12 cellular contexts compared by ENCODE assay signal in genomic region chr10:124683816-124684215, GRCh38.
DNase-seq lines count a peak whose midpoint lies in the region; ATAC-seq and TF ChIP-seq lines count a peak whose summit lies in the region.
"Had no signal": no experiment of that assay in that cellular context is flagged by ENCODE, and none has a peak within 500 bp of the region (broad histone marks: within the 10 kb centered on the region; RNA-seq: fewer than 3 reads in every experiment).

No MANE protein-coding gene starts in this region.

- H3K27ac ChIP-seq in OCI-LY3 (ENCODE audit: low read length) = no peak overlapping the region

- H3K79me2 ChIP-seq in OCI-LY3 (ENCODE audit: low read length) = peaks cover 15% of the 10 kb centered on the region

- peaks cover 72% of the 10 kb centered on the region for H4K20me1 ChIP-seq in OCI-LY3 (ENCODE audit: insufficient read depth, low read length)

- H3K9me3 Mint-ChIP-seq in stimulated activated memory B cell treated with anti-CD40 and anti-IgM and Interleukin-4, amounts not matched to agents 10 μg/mL and 1 μg/mL and 100 μg/mL, for 72 hours = no peaks in the 10 kb centered on the region

- H3K4me1 ChIP-seq in OCI-LY3 (ENCODE audit: low read length) = peaks cover 29% of the 10 kb centered on the region

- H3K27ac Mint-ChIP-seq in stimulated activated memory B cell treated with anti-CD40 and anti-IgM and Interleukin-4, amounts not matched to agents 10 μg/mL and 1 μg/mL and 100 μg/mL, for 72 hours = peak overlapping the region; percentile 87

- no peak for ATAC-seq in left ventricle myocardium superior
- ATAC-seq in stimulated activated memory B cell treated with anti-CD40 and anti-IgM and Interleukin-4, amounts not matched to agents 10 μg/mL and 1 μg/mL and 100 μg/mL, for 72 hours = no peak

- H3K36me3 ChIP-seq in OCI-LY3 (replicated peaks; ENCODE audit: low read depth, low read length) = peaks cover 40% of the 10 kb centered on the region

- intact Hi-C loops in left ventricle myocardium superior (cut with micrococcal nuclease) = no loop called here

- H3K4me3 Mint-ChIP-seq in stimulated activated memory B cell treated with anti-CD40 and anti-IgM and Interleukin-4, amounts not matched to agents 10 μg/mL and 1 μg/mL and 100 μg/mL, for 72 hours = no peak overlapping the region

- H3K9me3 ChIP-seq in OCI-LY3 (ENCODE audit: insufficient read depth, low read length) = no peaks in the 10 kb centered on the region

- no peaks in the 10 kb centered on the region for H3K27me3 ChIP-seq in OCI-LY3 (ENCODE audit: low read depth, low read length)

- peak; percentile 27 for DNase-seq in CMK (ENCODE audit: low read depth)
- DNase-seq in left ventricle myocardium superior = peak; percentile 24
- no peak for DNase-seq in stimulated activated CD4-positive, alpha-beta T cell treated with anti-CD3 and anti-CD28 coated beads, Interleukin-4, amount 100 ng/mL, for 24 hours
- no peak for DNase-seq in kidney glomerular epithelial cell (lab: John Stamatoyannopoulos, UW)
- no peak for DNase-seq in NCI-H2107 treated with DMSO at 0.1 percent for 48 hours (lab: John Stamatoyannopoulos, UW; ENCODE audit: unreplicated experiment)
- DNase-seq: activated CD4-positive, alpha-beta T cell treated with anti-CD3 and anti-CD28 coated beads for 4 hours; activated effector memory CD4-positive, alpha-beta T cell treated with anti-CD3 and anti-CD28 coated beads, Interleukin-2, amount 50 U/mL, for 16 hours; KBM-7; NCI-H2081 treated with DMSO at 0.1 percent for 48 hours; stimulated activated CD4-positive, alpha-beta T cell treated with anti-CD3 and anti-CD28 coated beads, Interleukin-4, amount 100 ng/mL, for 4 hours had no signal

- no peak overlapping the region for H3K9ac ChIP-seq in OCI-LY3 (ENCODE audit: low read length)

- no peak overlapping the region for H2AFZ ChIP-seq in OCI-LY3 (ENCODE audit: low read depth, low read length)

- H3K4me2 ChIP-seq in OCI-LY3 (ENCODE audit: low read length) = peak overlapping the region; percentile 20

- H3K4me1 Mint-ChIP-seq in stimulated activated memory B cell treated with anti-CD40 and anti-IgM and Interleukin-4, amounts not matched to agents 10 μg/mL and 1 μg/mL and 100 μg/mL, for 72 hours = peaks cover 77% of the 10 kb centered on the region

- H3K4me3 ChIP-seq in OCI-LY3 (ENCODE audit: low read length) = no peak overlapping the region

- H3K27me3 Mint-ChIP-seq in stimulated activated memory B cell treated with anti-CD40 and anti-IgM and Interleukin-4, amounts not matched to agents 10 μg/mL and 1 μg/mL and 100 μg/mL, for 72 hours = no peaks in the 10 kb centered on the region

- TF ChIP-seq CTCF in OCI-LY3 (IDR thresholded peaks at IDR 0.05; ENCODE audit: low read depth, low read length) = no peak

- H3K36me3 Mint-ChIP-seq in stimulated activated memory B cell treated with anti-CD40 and anti-IgM and Interleukin-4, amounts not matched to agents 10 μg/mL and 1 μg/mL and 100 μg/mL, for 72 hours = peaks cover 30% of the 10 kb centered on the region

Comparison
In these comparisons a context has a peak if more than half of its experiments do, and no peak if none do; other contexts are left out.
1. DNase-seq: peak in CMK (single experiment) and left ventricle myocardium superior (single experiment); none in stimulated activated CD4-positive, alpha-beta T cell treated with anti-CD3 and anti-CD28 coated beads, Interleukin-4, amount 100 ng/mL, for 24 hours (single experiment), kidney glomerular epithelial cell (single experiment) and NCI-H2107 treated with DMSO at 0.1 percent for 48 hours (single experiment).